Comparison of ENCODE assay signal across 6 cellular contexts in genomic region chr13:55627221-55627620, GRCh38.
"Had no signal": no experiment of that assay in that cellular context is flagged by ENCODE, and none has a peak within 500 bp of the region (broad histone marks: within the 10 kb centered on the region; RNA-seq: fewer than 3 reads in every experiment).

No MANE protein-coding gene starts in this region.

- H3K4me3 ChIP-seq: K562 had no signal

- DNase-seq: IMR-90, KBM-7, KG1 had no signal

- H3K4me2 ChIP-seq: KMS-11 had no signal

- H3K27ac ChIP-seq: HL-60, KMS-11 had no signal

- H3K9ac ChIP-seq: KMS-11 had no signal
